ENCODE assay signal across 9 cellular contexts in genomic region chr1:26336477-26337205, GRCh38. TPM values are rescaled to one million over a fixed set of nuclear protein-coding genes. Genes with fewer than 3 reads are reported as not detected.
DNase-seq lines count a peak whose midpoint lies in the region; ATAC-seq, FAIRE-seq and TF ChIP-seq lines count a peak whose summit lies in the region.
"Had no signal": no experiment of that assay in that cellular context is flagged by ENCODE, and none has a peak within 500 bp of the region (broad histone marks: within the 10 kb centered on the region; RNA-seq: fewer than 3 reads in every experiment).

No MANE protein-coding gene starts in this region.

- POLR2A ChIA-PET in OCI-LY7 (lab: Charles Lee): no interaction called here

- no peaks in the 10 kb centered on the region for H4K20me1 ChIP-seq in OCI-LY7 (ENCODE audit: insufficient read depth, low read length)

- peak; percentile 89 for DNase-seq in GM12892 (ENCODE audit: insufficient read length)
- peak; percentile 79 for DNase-seq in HK-2 (ENCODE audit: unreplicated experiment)
- DNase-seq in OCI-LY7 (ENCODE audit: low spot score): peak; percentile 83
- peak; percentile 86 for DNase-seq in activated T-helper 9 cell treated with anti-CD3 and anti-CD28 coated beads, Interleukin-2, amount 50 U/mL, for 16 hours (ENCODE audit: low read depth)
- DNase-seq in glutamatergic neuron: peak; percentile 74
- peak; percentile 63 to 80 for DNase-seq in psoas muscle
- DNase-seq in urothelium cell line (ENCODE audit: low spot score): peak; percentile 94
- no peak for DNase-seq in NCI-H524 treated with DMSO at 0.1 percent for 48 hours (lab: John Stamatoyannopoulos, UW)

- no peaks in the 10 kb centered on the region for H3K9me3 Mint-ChIP-seq in glutamatergic neuron (ENCODE audit: unreplicated experiment)

- H3K4me1 Mint-ChIP-seq in glutamatergic neuron (ENCODE audit: low read depth, unreplicated experiment): no peaks in the 10 kb centered on the region

- no peak for TF ChIP-seq POLR2A in GM12892 (IDR thresholded peaks at IDR 0.05; ENCODE audit: low read depth, low read length)

- CTCF ChIA-PET in OCI-LY7 (lab: Charles Lee; ENCODE audit: unreplicated experiment): no interaction called here

- peaks cover 30% of the 10 kb centered on the region for H3K4me1 ChIP-seq in OCI-LY7 (ENCODE audit: insufficient read depth, low read length, poor library complexity, severe bottlenecking)
- peaks cover 11% of the 10 kb centered on the region for H3K4me1 ChIP-seq in psoas muscle

- H3K36me3 ChIP-seq in OCI-LY7 (ENCODE audit: insufficient read depth, low read length) (no peaks in the 10 kb centered on the region), psoas muscle (ENCODE audit: insufficient read depth in 1 of 2, low read depth in 1 of 2) (no peaks in the 10 kb centered on the region)

- H3K9me2 ChIP-seq in OCI-LY7 (ENCODE audit: insufficient read depth, low read length): no peaks in the 10 kb centered on the region

- WGBS in psoas muscle, 3 donors: 10 to 14% (median 13%) methylated on average over 41 to 52 of the region's 52 CpGs

- H3K27me3 Mint-ChIP-seq in glutamatergic neuron (ENCODE audit: unreplicated experiment): peaks cover 5% of the 10 kb centered on the region

- no peaks in the 10 kb centered on the region for H3K79me2 ChIP-seq in OCI-LY7 (ENCODE audit: insufficient read depth, low read depth, low read length)

- BruUV-seq in OCI-LY7 (replicated peaks; lab: Mats Ljungman, UMichigan): no TSS peak

- H3K4me3 ChIP-seq in OCI-LY7 (ENCODE audit: low read depth, low read length, poor library complexity, severe bottlenecking) (peak overlapping the region; percentile 69), psoas muscle (peak overlapping the region; percentile 69)

- H3K36me3 Mint-ChIP-seq in glutamatergic neuron (ENCODE audit: unreplicated experiment): no peaks in the 10 kb centered on the region

- no peak overlapping the region for H3K27ac ChIP-seq in OCI-LY7 (ENCODE audit: low read depth, low read length, poor library complexity, severe bottlenecking)
- H3K27ac ChIP-seq in psoas muscle: no peak overlapping the region

- H2AFZ ChIP-seq in OCI-LY7 (ENCODE audit: low read length): peak overlapping the region; percentile 71

- H3K9me3 ChIP-seq in OCI-LY7 (ENCODE audit: low read length) (no peaks in the 10 kb centered on the region), psoas muscle (no peaks in the 10 kb centered on the region)

- intact Hi-C loops in OCI-LY7 (cut with micrococcal nuclease; ENCODE audit: unreplicated experiment) (loop anchor here (5.0 kb wide), 1 partner anchor 224 kb away; the partner anchor contains the start of gene PDIK1L), psoas muscle (cut with DNase I) (no loop called here)

- TF ChIP-seq CTCF in OCI-LY7 (conservative IDR thresholded peaks at IDR 0.05; ENCODE audit: low read length) (no peak), glutamatergic neuron (IDR thresholded peaks at IDR 0.05; ENCODE audit: partially characterized antibody, unreplicated experiment) (no peak), psoas muscle (IDR thresholded peaks at IDR 0.05) (no peak)

- peak; percentile 54 for FAIRE-seq in GM12892 (lab: Jason Lieb, UNC)
- peak; percentile 37 for FAIRE-seq in urothelium cell line (lab: Jason Lieb, UNC)

- peak; percentile 70 to 89 (median 80) for ATAC-seq in psoas muscle

- H3K4me2 ChIP-seq in OCI-LY7 (ENCODE audit: low read length): peak overlapping the region; percentile 74

- peaks cover 0 to 33% (median 2%) of the 10 kb centered on the region in 3 donors for H3K27me3 ChIP-seq in psoas muscle (ENCODE audit: insufficient read depth in 3 of 3, low read length in 2 of 3)

- no peak overlapping the region for H3K27ac Mint-ChIP-seq in glutamatergic neuron (ENCODE audit: unreplicated experiment)

- peak overlapping the region; percentile 42 for H3K4me3 Mint-ChIP-seq in glutamatergic neuron (ENCODE audit: unreplicated experiment)

RNA-seq across cellular contexts. Expression of gene CRYBG2, which starts 17.3 kb away (rescaled TPM):
- polyA plus RNA-seq in GM12892 (2012; ENCODE audit: missing spikeins): not detected
- total RNA-seq in OCI-LY7 (2014; rRNA removed; shearing (Covaris generic)): 1.3 and 4.4 TPM in 2 replicates
- total RNA-seq in OCI-LY7 (2022): 3.0 and 5.5 TPM in 2 replicates
- total RNA-seq in glutamatergic neuron (ENCODE audit: unreplicated experiment): 2.2 TPM
- 1 to 10 TPM in 1 of 4 donors, under 1 TPM in 1, not detected in 2; 0.56 to 2.9 TPM for total RNA-seq in psoas muscle
- polyA plus RNA-seq in psoas muscle: under 1 TPM in 1 of 3 donors, not detected in 2; 0.01 TPM

RNA-seq across cellular contexts. Expression of gene CD52, which starts 18.9 kb away (rescaled TPM):
- 952 TPM for polyA plus RNA-seq in GM12892 (2012; ENCODE audit: missing spikeins)
- 409 and 470 TPM in 2 replicates for total RNA-seq in OCI-LY7 (2014; rRNA removed; shearing (Covaris generic))
- total RNA-seq in OCI-LY7 (2022) (677 and 769 TPM in 2 replicates), glutamatergic neuron (ENCODE audit: unreplicated experiment) (2.8 TPM), psoas muscle (1 to 10 TPM; 2.1 to 4.2 (median 4.1) TPM)
- polyA plus RNA-seq in psoas muscle: 1 to 10 TPM; 2.9 to 3.9 (median 3.6) TPM
- total RNA-seq: dermis microvascular lymphatic vessel endothelial cell had no signal

RNA-seq across cellular contexts. Expression of gene UBXN11, which starts 30.2 kb away (rescaled TPM):
- 13.1 TPM for polyA plus RNA-seq in GM12892 (2012; ENCODE audit: missing spikeins)
- total RNA-seq in OCI-LY7 (2014; rRNA removed; shearing (Covaris generic)): 74.2 and 75.8 TPM in 2 replicates
- 98.6 and 111 TPM in 2 replicates for total RNA-seq in OCI-LY7 (2022)
- 11.4 TPM for total RNA-seq in glutamatergic neuron (ENCODE audit: unreplicated experiment)
- total RNA-seq in psoas muscle: 1 to 10 TPM; 3.5 to 7.0 (median 3.9) TPM
- 1 to 10 TPM; 3.9 to 6.8 (median 5.8) TPM for polyA plus RNA-seq in psoas muscle

RNA-seq across cellular contexts. Expression of gene ZNF683, which starts 35.9 kb away (rescaled TPM):
- not detected for polyA plus RNA-seq in GM12892 (2012; ENCODE audit: missing spikeins)
- total RNA-seq in OCI-LY7 (2014; rRNA removed; shearing (Covaris generic)): not detected in 2 replicates
- total RNA-seq in OCI-LY7 (2022): not detected in 2 replicates
- total RNA-seq in glutamatergic neuron (ENCODE audit: unreplicated experiment): not detected
- not detected for total RNA-seq in psoas muscle
- under 1 TPM in 1 of 3 donors, not detected in 2; 0.06 TPM for polyA plus RNA-seq in psoas muscle
- total RNA-seq: dermis microvascular lymphatic vessel endothelial cell had no signal

RNA-seq across cellular contexts. Expression of gene SH3BGRL3, which starts 56.8 kb away (rescaled TPM):
- 57.0 TPM for polyA plus RNA-seq in GM12892 (2012; ENCODE audit: missing spikeins)
- total RNA-seq in OCI-LY7 (2014; rRNA removed; shearing (Covaris generic)): 18.6 and 25.3 TPM in 2 replicates
- total RNA-seq in OCI-LY7 (2022) (58.6 and 60.9 TPM in 2 replicates), glutamatergic neuron (ENCODE audit: unreplicated experiment) (412 TPM), psoas muscle (10 to 100 TPM; 21.4 to 30.6 (median 22.6) TPM)
- polyA plus RNA-seq in psoas muscle: 10 to 100 TPM; 10.9 to 78.1 (median 18.2) TPM

Comparison
In these comparisons a context has a peak if more than half of its experiments do, and no peak if none do; other contexts are left out.
1. RNA of gene CD52, which starts 18.9 kb away (total RNA-seq): 409 to 769 TPM in OCI-LY7; 2.1 to 4.2 TPM in psoas muscle and 2.8 TPM in glutamatergic neuron (single experiment); every median in the first group is over 10 times any median in the second.